8 cellular contexts compared by ENCODE assay signal in the genomic region with DNA sequence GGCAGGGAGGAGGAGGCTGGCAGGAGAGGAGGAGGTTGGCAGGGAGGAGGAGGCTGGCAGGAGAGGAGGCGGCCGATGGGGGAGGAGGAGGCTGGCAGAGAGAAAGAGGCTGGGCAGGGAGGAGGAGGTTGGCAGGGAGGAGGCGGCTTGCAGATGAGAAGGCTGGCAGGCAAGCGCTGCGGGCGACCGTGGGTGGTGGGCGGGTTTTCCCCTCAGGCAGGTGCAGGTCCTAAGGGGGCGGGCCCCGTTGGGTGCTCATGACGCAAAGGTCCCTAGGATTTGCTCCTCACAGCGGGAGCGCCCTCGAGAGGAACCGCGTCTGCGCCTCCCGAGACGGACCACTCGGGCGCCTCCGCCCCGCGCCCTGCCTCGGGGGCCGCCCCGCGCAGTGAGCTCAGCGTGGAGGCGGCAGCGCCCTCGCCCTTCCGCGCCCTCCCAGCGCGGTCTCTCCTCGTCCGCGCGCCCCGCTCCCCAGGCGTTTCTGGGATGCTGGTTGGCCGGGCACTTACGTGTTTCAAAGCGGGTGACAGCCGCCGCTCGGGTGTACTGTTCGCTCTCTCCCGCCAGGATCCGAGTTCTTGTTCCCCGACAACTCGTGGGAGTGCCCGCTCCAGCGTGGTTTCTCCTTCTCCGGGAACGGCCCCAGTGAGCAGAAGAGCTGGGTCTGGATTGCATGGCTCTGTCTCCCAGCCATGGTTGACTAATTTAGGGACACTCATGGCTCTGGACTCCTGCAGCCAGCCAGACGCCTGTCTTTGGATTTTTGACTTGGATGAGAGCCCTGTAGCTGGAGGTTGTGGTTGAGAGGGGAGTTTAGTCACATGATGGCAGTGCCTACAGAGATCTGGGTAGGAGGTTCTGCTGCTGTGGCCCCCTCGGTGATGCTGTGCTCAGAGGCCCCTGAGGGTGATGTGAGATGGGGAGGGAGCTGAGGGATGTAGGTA.
DNase-seq lines count a peak whose midpoint lies in the region; ATAC-seq and TF ChIP-seq lines count a peak whose summit lies in the region.

No MANE protein-coding gene starts in this region.

- no peak overlapping the region for H3K27ac ChIP-seq in CD8-positive, alpha-beta T cell (ENCODE audit: low read depth, low read length)
- H3K27ac ChIP-seq in OCI-LY3 (ENCODE audit: low read length) (no peak overlapping the region), neural progenitor cell (no peak overlapping the region), OCI-LY7 (ENCODE audit: low read depth, low read length, poor library complexity, severe bottlenecking) (no peak overlapping the region)

- POLR2A ChIA-PET in CD8-positive, alpha-beta T cell (lab: Charles Lee) = interaction anchor here (1.0 kb wide), 1 partner anchor 64 kb away, joined by 3 read pairs; the partner anchor contains the start of gene PPP4R3A
- POLR2A ChIA-PET in OCI-LY7 (lab: Charles Lee) = interaction anchor here (1.3 kb wide), 1 partner anchor 339 kb away, joined by 3 read pairs; no protein-coding TSS in a partner anchor

- no TSS peak for BruUV-seq in OCI-LY7 (replicated peaks; lab: Mats Ljungman, UMichigan)

- ATAC-seq in CD8-positive, alpha-beta T cell = peak; percentile 89
- ATAC-seq in HG03432 (IDR thresholded peaks at IDR 0.05; ENCODE audit: unreplicated experiment) = peak; percentile 47

- peak overlapping the region; percentile 16 for H3K27ac Mint-ChIP-seq in CD8-positive, alpha-beta T cell
- H3K27ac Mint-ChIP-seq in activated T-helper 2 cell treated with anti-CD3 and anti-CD28 coated beads, Interferon-gamma antibody, Interleukin-2, Interleukin-4, amounts not matched to agents 10 μg/mL and 5 μg/mL and 100 μg/mL, durations not matched to agents 14 hours and 24 hours and 36 hours = no peak overlapping the region
- H3K27ac Mint-ChIP-seq in neural progenitor cell = no peak overlapping the region
- H3K27ac Mint-ChIP-seq in stimulated activated naive CD8-positive, alpha-beta T cell treated with anti-CD3 and anti-CD28 coated beads, Interleukin-15, Interleukin-2, amounts not matched to agents 100 ng/mL and 50 ng/mL, for 24 hours = peak overlapping the region; percentile 67

- peak; percentile 19 to 81 (median 62) for DNase-seq in CD8-positive, alpha-beta T cell
- peak; percentile 32 for DNase-seq in activated T-helper 2 cell treated with anti-CD3 and anti-CD28 coated beads, Interferon-gamma antibody, Interleukin-2, Interleukin-4, amounts not matched to agents 10 μg/mL and 5 μg/mL and 100 μg/mL, durations not matched to agents 14 hours and 24 hours and 36 hours (ENCODE audit: low spot score)
- DNase-seq in fibroblast of mammary gland (ENCODE audit: low read depth) (peak; percentile 71), neural progenitor cell (ENCODE audit: low spot score) (peak; percentile 62), OCI-LY7 (ENCODE audit: low spot score) (no peak)

- peak overlapping the region; percentile 41 for H3K9ac ChIP-seq in OCI-LY3 (ENCODE audit: low read length)
- no peak overlapping the region for H3K9ac ChIP-seq in neural progenitor cell

- H3K27me3 Mint-ChIP-seq in CD8-positive, alpha-beta T cell (ENCODE audit: low read depth) = peaks cover 5% of the 10 kb centered on the region
- peaks cover 24% of the 10 kb centered on the region for H3K27me3 Mint-ChIP-seq in activated T-helper 2 cell treated with anti-CD3 and anti-CD28 coated beads, Interferon-gamma antibody, Interleukin-2, Interleukin-4, amounts not matched to agents 10 μg/mL and 5 μg/mL and 100 μg/mL, durations not matched to agents 14 hours and 24 hours and 36 hours (ENCODE audit: low read depth)
- peaks cover 58% of the 10 kb centered on the region for H3K27me3 Mint-ChIP-seq in neural progenitor cell (ENCODE audit: insufficient read depth, low read depth)
- H3K27me3 Mint-ChIP-seq in stimulated activated naive CD8-positive, alpha-beta T cell treated with anti-CD3 and anti-CD28 coated beads, Interleukin-15, Interleukin-2, amounts not matched to agents 100 ng/mL and 50 ng/mL, for 24 hours = peaks cover 23% of the 10 kb centered on the region

- intact Hi-C loops in CD8-positive, alpha-beta T cell (cut with DNase I, micrococcal nuclease) = no loop called here
- intact Hi-C loops in activated T-helper 2 cell treated with anti-CD3 and anti-CD28 coated beads, Interferon-gamma antibody, Interleukin-2, Interleukin-4, amounts not matched to agents 10 μg/mL and 5 μg/mL and 100 μg/mL, durations not matched to agents 14 hours and 24 hours and 36 hours (cut with micrococcal nuclease) = loop anchor here (2.0 kb wide), 1 partner anchor 63 kb away; the partner anchor contains the start of gene PPP4R3A
- intact Hi-C loops in OCI-LY7 (cut with micrococcal nuclease; ENCODE audit: unreplicated experiment) = no loop called here

- TF ChIP-seq CTCF in CD8-positive, alpha-beta T cell (IDR thresholded peaks at IDR 0.05) = no peak
- TF ChIP-seq CTCF in OCI-LY3 (IDR thresholded peaks at IDR 0.05; ENCODE audit: low read depth, low read length) (no peak; the same call in 1 of the 2 replicates), fibroblast of mammary gland (conservative IDR thresholded peaks at IDR 0.05; ENCODE audit: control insufficient read depth, insufficient read depth, low read depth, low read length) (no peak), neural progenitor cell (IDR thresholded peaks at IDR 0.05) (no peak), OCI-LY7 (conservative IDR thresholded peaks at IDR 0.05; ENCODE audit: low read length) (no peak)

- H3K4me3 Mint-ChIP-seq in CD8-positive, alpha-beta T cell = peak overlapping the region; percentile 80
- peak overlapping the region; percentile 72 for H3K4me3 Mint-ChIP-seq in activated T-helper 2 cell treated with anti-CD3 and anti-CD28 coated beads, Interferon-gamma antibody, Interleukin-2, Interleukin-4, amounts not matched to agents 10 μg/mL and 5 μg/mL and 100 μg/mL, durations not matched to agents 14 hours and 24 hours and 36 hours (ENCODE audit: low read depth)
- H3K4me3 Mint-ChIP-seq in neural progenitor cell = peak overlapping the region; percentile 80
- H3K4me3 Mint-ChIP-seq in stimulated activated naive CD8-positive, alpha-beta T cell treated with anti-CD3 and anti-CD28 coated beads, Interleukin-15, Interleukin-2, amounts not matched to agents 100 ng/mL and 50 ng/mL, for 24 hours = peak overlapping the region; percentile 82

- H3K79me2 ChIP-seq in OCI-LY3 (ENCODE audit: low read length) (no peaks in the 10 kb centered on the region), neural progenitor cell (ENCODE audit: low read depth) (no peaks in the 10 kb centered on the region), OCI-LY7 (ENCODE audit: insufficient read depth, low read depth, low read length) (no peaks in the 10 kb centered on the region)

- H4K20me1 ChIP-seq in OCI-LY3 (ENCODE audit: insufficient read depth, low read length) (no peaks in the 10 kb centered on the region), neural progenitor cell (ENCODE audit: low read depth) (peaks cover 13% of the 10 kb centered on the region), OCI-LY7 (ENCODE audit: insufficient read depth, low read length) (no peaks in the 10 kb centered on the region)

- CTCF ChIA-PET in CD8-positive, alpha-beta T cell (lab: Charles Lee) = no interaction called here
- CTCF ChIA-PET in OCI-LY7 (lab: Charles Lee; ENCODE audit: unreplicated experiment) = no interaction called here

- peak overlapping the region; percentile 62 for H3K4me3 ChIP-seq in CD8-positive, alpha-beta T cell (ENCODE audit: low read depth, low read length)
- peak overlapping the region; percentile 74 for H3K4me3 ChIP-seq in OCI-LY3 (ENCODE audit: low read length)
- peak overlapping the region; percentile 47 for H3K4me3 ChIP-seq in fibroblast of mammary gland (ENCODE audit: control insufficient read depth, low read depth, low read length)
- H3K4me3 ChIP-seq in neural progenitor cell = peak overlapping the region; percentile 46
- H3K4me3 ChIP-seq in OCI-LY7 (ENCODE audit: low read depth, low read length, poor library complexity, severe bottlenecking) = no peak overlapping the region

- no peaks in the 10 kb centered on the region for H3K27me3 ChIP-seq in CD8-positive, alpha-beta T cell (ENCODE audit: insufficient read depth, low read length)
- peaks cover 14% of the 10 kb centered on the region for H3K27me3 ChIP-seq in OCI-LY3 (ENCODE audit: low read depth, low read length)
- peaks cover 89% of the 10 kb centered on the region for H3K27me3 ChIP-seq in neural progenitor cell

- peaks cover 18% of the 10 kb centered on the region for H3F3A ChIP-seq in neural progenitor cell (ENCODE audit: low read depth)

- no peaks in the 10 kb centered on the region for H3K9me3 Mint-ChIP-seq in CD8-positive, alpha-beta T cell
- H3K9me3 Mint-ChIP-seq in activated T-helper 2 cell treated with anti-CD3 and anti-CD28 coated beads, Interferon-gamma antibody, Interleukin-2, Interleukin-4, amounts not matched to agents 10 μg/mL and 5 μg/mL and 100 μg/mL, durations not matched to agents 14 hours and 24 hours and 36 hours = no peaks in the 10 kb centered on the region
- peaks cover 44% of the 10 kb centered on the region for H3K9me3 Mint-ChIP-seq in neural progenitor cell
- no peaks in the 10 kb centered on the region for H3K9me3 Mint-ChIP-seq in stimulated activated naive CD8-positive, alpha-beta T cell treated with anti-CD3 and anti-CD28 coated beads, Interleukin-15, Interleukin-2, amounts not matched to agents 100 ng/mL and 50 ng/mL, for 24 hours

- no peaks in the 10 kb centered on the region for H3K9me3 ChIP-seq in CD8-positive, alpha-beta T cell (ENCODE audit: low read length)
- H3K9me3 ChIP-seq in OCI-LY3 (ENCODE audit: insufficient read depth, low read length) (no peaks in the 10 kb centered on the region; the same call in 1 of the 2 replicates), neural progenitor cell (ENCODE audit: low read depth) (no peaks in the 10 kb centered on the region), OCI-LY7 (ENCODE audit: low read length) (no peaks in the 10 kb centered on the region)

- peak overlapping the region; percentile 77 for H3K4me2 ChIP-seq in OCI-LY3 (ENCODE audit: low read length)
- peak overlapping the region; percentile 82 for H3K4me2 ChIP-seq in neural progenitor cell
- H3K4me2 ChIP-seq in OCI-LY7 (ENCODE audit: low read length) = no peak overlapping the region

- peaks cover 10% of the 10 kb centered on the region for H3K4me1 Mint-ChIP-seq in CD8-positive, alpha-beta T cell (ENCODE audit: low read depth)
- peaks cover 16% of the 10 kb centered on the region for H3K4me1 Mint-ChIP-seq in activated T-helper 2 cell treated with anti-CD3 and anti-CD28 coated beads, Interferon-gamma antibody, Interleukin-2, Interleukin-4, amounts not matched to agents 10 μg/mL and 5 μg/mL and 100 μg/mL, durations not matched to agents 14 hours and 24 hours and 36 hours (ENCODE audit: low read depth)
- peaks cover 17% of the 10 kb centered on the region for H3K4me1 Mint-ChIP-seq in neural progenitor cell
- H3K4me1 Mint-ChIP-seq in stimulated activated naive CD8-positive, alpha-beta T cell treated with anti-CD3 and anti-CD28 coated beads, Interleukin-15, Interleukin-2, amounts not matched to agents 100 ng/mL and 50 ng/mL, for 24 hours (ENCODE audit: low read depth) = peaks cover 16% of the 10 kb centered on the region

- peak overlapping the region; percentile 75 for H2AFZ ChIP-seq in OCI-LY3 (ENCODE audit: low read depth, low read length)
- H2AFZ ChIP-seq in neural progenitor cell (replicated peaks) = peak overlapping the region; percentile 70
- no peak overlapping the region for H2AFZ ChIP-seq in OCI-LY7 (ENCODE audit: low read length)

- H3K9me2 ChIP-seq in OCI-LY7 (ENCODE audit: insufficient read depth, low read length) = no peaks in the 10 kb centered on the region

- no peaks in the 10 kb centered on the region for H3K36me3 Mint-ChIP-seq in CD8-positive, alpha-beta T cell
- no peaks in the 10 kb centered on the region for H3K36me3 Mint-ChIP-seq in activated T-helper 2 cell treated with anti-CD3 and anti-CD28 coated beads, Interferon-gamma antibody, Interleukin-2, Interleukin-4, amounts not matched to agents 10 μg/mL and 5 μg/mL and 100 μg/mL, durations not matched to agents 14 hours and 24 hours and 36 hours (ENCODE audit: low read depth)
- H3K36me3 Mint-ChIP-seq in neural progenitor cell = no peaks in the 10 kb centered on the region
- H3K36me3 Mint-ChIP-seq in stimulated activated naive CD8-positive, alpha-beta T cell treated with anti-CD3 and anti-CD28 coated beads, Interleukin-15, Interleukin-2, amounts not matched to agents 100 ng/mL and 50 ng/mL, for 24 hours (ENCODE audit: low read depth) = no peaks in the 10 kb centered on the region

- no peaks in the 10 kb centered on the region for H3K36me3 ChIP-seq in CD8-positive, alpha-beta T cell (ENCODE audit: insufficient read depth, low read length)
- H3K36me3 ChIP-seq in OCI-LY3 (replicated peaks; ENCODE audit: low read depth, low read length) = no peaks in the 10 kb centered on the region
- no peaks in the 10 kb centered on the region for H3K36me3 ChIP-seq in neural progenitor cell
- H3K36me3 ChIP-seq in OCI-LY7 (ENCODE audit: insufficient read depth, low read length) = no peaks in the 10 kb centered on the region

- peaks cover 9% of the 10 kb centered on the region for H3K4me1 ChIP-seq in CD8-positive, alpha-beta T cell (ENCODE audit: insufficient read depth, low read length)
- H3K4me1 ChIP-seq in OCI-LY3 (ENCODE audit: low read length) (peaks cover 8% of the 10 kb centered on the region), neural progenitor cell (peaks cover 16% of the 10 kb centered on the region), OCI-LY7 (ENCODE audit: insufficient read depth, low read length, poor library complexity, severe bottlenecking) (no peaks in the 10 kb centered on the region)

Comparison
In these comparisons a context has a peak if more than half of its experiments do, and no peak if none do; other contexts are left out.
1. H3K27ac Mint-ChIP-seq: peak in CD8-positive, alpha-beta T cell (single experiment) and stimulated activated naive CD8-positive, alpha-beta T cell treated with anti-CD3 and anti-CD28 coated beads, Interleukin-15, Interleukin-2, amounts not matched to agents 100 ng/mL and 50 ng/mL, for 24 hours (single experiment); none in activated T-helper 2 cell treated with anti-CD3 and anti-CD28 coated beads, Interferon-gamma antibody, Interleukin-2, Interleukin-4, amounts not matched to agents 10 μg/mL and 5 μg/mL and 100 μg/mL, durations not matched to agents 14 hours and 24 hours and 36 hours (single experiment) and neural progenitor cell (single experiment).
2. Peak in every context shown above with its lines, with median percentiles within 50 percentile points of each other: H3K4me3 Mint-ChIP-seq.